ENCODE assay signal across 20 cellular contexts in genomic region chr10:101038486-101038885, GRCh38.
"Had no signal": no experiment of that assay in that cellular context is flagged by ENCODE, and none has a peak within 500 bp of the region (broad histone marks: within the 10 kb centered on the region; RNA-seq: fewer than 3 reads in every experiment).

No MANE protein-coding gene starts in this region.

- H3K4me3 ChIP-seq: adrenal gland, coronary artery, esophagus squamous epithelium, lower lobe of right lung, pancreas, vagina had no signal

- H3K27ac Mint-ChIP-seq: activated naive CD4-positive, alpha-beta T cell treated with anti-CD3 and anti-CD28 coated beads, Interleukin-2, amount 50 U/mL, for 24 hours had no signal

- H3K9me3 ChIP-seq: adrenal gland, esophagus squamous epithelium, lower lobe of right lung, pancreas, vagina had no signal

- H3K27me3 ChIP-seq: adrenal gland, esophagus squamous epithelium, pancreas, vagina had no signal

- H3K27me3 Mint-ChIP-seq: activated naive CD4-positive, alpha-beta T cell treated with anti-CD3 and anti-CD28 coated beads, Interleukin-2, amount 50 U/mL, for 24 hours had no signal

- DNase-seq: activated CD4-positive, alpha-beta T cell treated with anti-CD3 and anti-CD28 coated beads for 1 hour; activated CD4-positive, alpha-beta T cell treated with anti-CD3 and anti-CD28 coated beads, Interleukin-2, amount 50 U/mL, for 4 hours; activated effector memory CD4-positive, alpha-beta T cell treated with anti-CD3 and anti-CD28 coated beads, Interleukin-2, amount 50 U/mL, for 16 hours; adrenal gland; caudate nucleus; esophagus squamous epithelium; hippocampal formation; left cardiac atrium; lower lobe of right lung; midbrain; pancreas; stimulated activated CD4-positive, alpha-beta T cell treated with anti-CD3 and anti-CD28 coated beads, Interleukin-12 subunit alpha, Interleukin-12 subunit beta, amount 100 ng/mL, for 4 hours; stimulated activated CD4-positive, alpha-beta T cell treated with anti-CD3 and anti-CD28 coated beads, Interleukin-2, amount 100 ng/mL, for 24 hours; T-helper 1 cell; T1000 had no signal

- H3K9me3 Mint-ChIP-seq: activated naive CD4-positive, alpha-beta T cell treated with anti-CD3 and anti-CD28 coated beads, Interleukin-2, amount 50 U/mL, for 24 hours; neural crest cell had no signal

- H3K27ac ChIP-seq: adrenal gland, coronary artery, esophagus squamous epithelium, lower lobe of right lung, pancreas, vagina had no signal

- H3K4me3 Mint-ChIP-seq: activated naive CD4-positive, alpha-beta T cell treated with anti-CD3 and anti-CD28 coated beads, Interleukin-2, amount 50 U/mL, for 24 hours had no signal

- ATAC-seq: left cardiac atrium, lower lobe of right lung, pancreas had no signal

- FAIRE-seq: endothelial cell of umbilical vein, pancreas had no signal
